ENCODE assay signal across 7 cellular contexts in genomic region chr2:120552800-120553471, GRCh38.
DNase-seq lines count a peak whose midpoint lies in the region; ATAC-seq, FAIRE-seq and TF ChIP-seq lines count a peak whose summit lies in the region.

No MANE protein-coding gene starts in this region.

- peak; percentile 20 for FAIRE-seq in GM12891 (lab: Jason Lieb, UNC)

- H3K4me1 ChIP-seq in Loucy (ENCODE audit: insufficient read depth, low read length, poor library complexity, severe bottlenecking) (no peaks in the 10 kb centered on the region), cardiac muscle cell (ENCODE audit: low read depth) (no peaks in the 10 kb centered on the region)

- H3K4me2 ChIP-seq in Loucy (ENCODE audit: low read depth, low read length, poor library complexity, severe bottlenecking), result no peak overlapping the region

- TF ChIP-seq CTCF in Loucy (conservative IDR thresholded peaks at IDR 0.05; ENCODE audit: low read length), result peak; percentile 46
- TF ChIP-seq CTCF in cardiac muscle cell (IDR thresholded peaks at IDR 0.05; ENCODE audit: low read depth, low read length), result peak; percentile 85

- H3K36me3 ChIP-seq in Loucy (ENCODE audit: insufficient read depth, low read length) (no peaks in the 10 kb centered on the region), cardiac muscle cell (no peaks in the 10 kb centered on the region)

- H4K20me1 ChIP-seq in Loucy (ENCODE audit: insufficient read depth, low read length, poor library complexity, severe bottlenecking), result no peaks in the 10 kb centered on the region

- H3K27me3 Mint-ChIP-seq in activated T-cell treated with anti-CD3 and anti-CD28 coated beads, Interleukin-2, amount 50 U/mL, for 24 hours, result peaks cover 24% of the 10 kb centered on the region

- H3K27ac Mint-ChIP-seq in activated T-cell treated with anti-CD3 and anti-CD28 coated beads, Interleukin-2, amount 50 U/mL, for 24 hours, result no peak overlapping the region

- H3K9me3 Mint-ChIP-seq in activated T-cell treated with anti-CD3 and anti-CD28 coated beads, Interleukin-2, amount 50 U/mL, for 24 hours, result no peaks in the 10 kb centered on the region

- no peaks in the 10 kb centered on the region for H3K4me1 Mint-ChIP-seq in activated T-cell treated with anti-CD3 and anti-CD28 coated beads, Interleukin-2, amount 50 U/mL, for 24 hours (ENCODE audit: low read depth)

- TF ChIP-seq POLR2A in GM12891 (IDR thresholded peaks at IDR 0.05; ENCODE audit: low read depth, low read length), result no peak

- H3K79me2 ChIP-seq in Loucy (ENCODE audit: insufficient read depth, low read length), result no peaks in the 10 kb centered on the region

- H3K27me3 ChIP-seq in Loucy (ENCODE audit: insufficient read depth, low read length, poor library complexity, severe bottlenecking) (no peaks in the 10 kb centered on the region), cardiac muscle cell (peaks cover 18% of the 10 kb centered on the region)

- intact Hi-C loops in posterior vena cava (cut with DNase I), result loop anchor here in 1 of 2 donors (5.0 to 10.0 kb wide), 2 partner anchors 124 to 208 kb away; partner anchors contain the start of gene INHBB

- H3K4me3 ChIP-seq in Loucy (ENCODE audit: low read length, poor library complexity, severe bottlenecking) (no peak overlapping the region), cardiac muscle cell (no peak overlapping the region)

- no peaks in the 10 kb centered on the region for H3K36me3 Mint-ChIP-seq in activated T-cell treated with anti-CD3 and anti-CD28 coated beads, Interleukin-2, amount 50 U/mL, for 24 hours (ENCODE audit: low read depth)

- no peaks in the 10 kb centered on the region for H3K9me2 ChIP-seq in Loucy (replicated peaks; ENCODE audit: low read depth, low read length)

- no peak for ATAC-seq in HG02763 (IDR thresholded peaks at IDR 0.05; ENCODE audit: unreplicated experiment)

- DNase-seq in GM12891 (ENCODE audit: insufficient read length, low spot score) (no peak), cardiac muscle cell (ENCODE audit: low read depth in 1 of 2, low spot score in 1 of 2) (peak; percentile 82 to 94), posterior vena cava (ENCODE audit: low spot score) (peak; percentile 91), NCI-H2081 treated with DMSO at 0.1 percent for 48 hours (lab: John Stamatoyannopoulos, UW) (no peak)
- peak; percentile 35 for DNase-seq in activated T-cell treated with anti-CD3 and anti-CD28 coated beads, Interleukin-2, amount 50 U/mL, for 24 hours

- no peak overlapping the region for H3K27ac ChIP-seq in cardiac muscle cell

- H3K9me3 ChIP-seq in Loucy (ENCODE audit: insufficient read depth, low read depth, low read length), result no peaks in the 10 kb centered on the region
- no peaks in the 10 kb centered on the region for H3K9me3 ChIP-seq in cardiac muscle cell (ENCODE audit: low read depth)

- H3F3A ChIP-seq in Loucy (ENCODE audit: low read depth), result no peaks in the 10 kb centered on the region

- H2AFZ ChIP-seq in Loucy (ENCODE audit: low read length), result no peak overlapping the region

- no peak overlapping the region for H3K4me3 Mint-ChIP-seq in activated T-cell treated with anti-CD3 and anti-CD28 coated beads, Interleukin-2, amount 50 U/mL, for 24 hours

- no peak overlapping the region for H3K9ac ChIP-seq in Loucy (ENCODE audit: low read depth, low read length, poor library complexity, severe bottlenecking)

TF ChIP-seq in GM12891, 5 proteins besides CTCF, POLR2A, EP300 and RAD21:
- no peak for TF ChIP-seq POU2F2 (IDR thresholded peaks at IDR 0.05; ENCODE audit: low read depth, low read length)
- TF ChIP-seq SPI1 (IDR thresholded peaks at IDR 0.05; ENCODE audit: low read depth, low read length), result no peak
- TF ChIP-seq POLR2AphosphoS5 (IDR thresholded peaks at IDR 0.05; ENCODE audit: low read depth, low read length), result no peak
- TF ChIP-seq PAX5 (IDR thresholded peaks at IDR 0.05; ENCODE audit: insufficient read depth, low read length, severe bottlenecking), result no peak

Comparison
In these comparisons a context has a peak if more than half of its experiments do, and no peak if none do; other contexts are left out.
1. DNase-seq: peak in activated T-cell treated with anti-CD3 and anti-CD28 coated beads, Interleukin-2, amount 50 U/mL, for 24 hours (single experiment), cardiac muscle cell (2 of 2) and posterior vena cava (single experiment); none in GM12891 (single experiment) and NCI-H2081 treated with DMSO at 0.1 percent for 48 hours (single experiment).